30 cellular contexts compared by ENCODE assay signal in genomic region chr19:6682607-6683128, GRCh38. TPM values are rescaled to one million over a fixed set of nuclear protein-coding genes. Genes with fewer than 3 reads are reported as not detected.
"Had no signal": no experiment of that assay in that cellular context is flagged by ENCODE, and none has a peak within 500 bp of the region (broad histone marks: within the 10 kb centered on the region; RNA-seq: fewer than 3 reads in every experiment).

No MANE protein-coding gene starts in this region.

- H3K9me3 ChIP-seq: colonic mucosa, esophagus squamous epithelium, gastrocnemius medialis, left lung, lower lobe of right lung, mucosa of descending colon had no signal

- H3K4me1 ChIP-seq: colonic mucosa, esophagus squamous epithelium, gastrocnemius medialis, heart right ventricle, left lung, lower lobe of right lung had no signal

- H3K27me3 ChIP-seq: colonic mucosa, esophagus squamous epithelium, gastrocnemius medialis had no signal

- DNase-seq: colonic mucosa; cortex of kidney; effector CD8-positive, alpha-beta T cell; effector memory CD8-positive, alpha-beta T cell; endodermal cell; esophagus squamous epithelium; foreskin fibroblast; foreskin melanocyte; gastrocnemius medialis; glutamatergic neuron; head of caudate nucleus; heart right ventricle; hippocampal formation; left cardiac atrium; left lung; left ventricle myocardium superior; lower lobe of right lung; mesenchymal stem cell; mucosa of descending colon; naive B cell had no signal

- H3K27ac ChIP-seq: colonic mucosa, epithelial cell of prostate, esophagus squamous epithelium, gastrocnemius medialis, heart right ventricle, left lung, lower lobe of right lung had no signal

- ATAC-seq: effector memory CD8-positive, alpha-beta T cell; esophagus mucosa; gastrocnemius medialis; heart right ventricle; left cardiac atrium; left lung; left ventricle myocardium superior; lower lobe of right lung; mucosa of descending colon had no signal

- H3K4me3 ChIP-seq: colonic mucosa, esophagus squamous epithelium, gastrocnemius medialis, heart right ventricle, left lung, lower lobe of right lung, mucosa of descending colon had no signal

- FAIRE-seq: endometrium, islet of Langerhans, keratinocyte had no signal

- H3K36me3 ChIP-seq: colonic mucosa, esophagus squamous epithelium, gastrocnemius medialis had no signal

RNA-seq across cellular contexts. Expression of gene TNFSF14, which starts 12.7 kb away (rescaled TPM):
- total RNA-seq: dermis microvascular lymphatic vessel endothelial cell, gastrocnemius medialis, glomerular endothelial cell, kidney epithelial cell, lung microvascular endothelial cell, myocyte had no signal
- polyA plus RNA-seq: keratinocyte had no signal
